Comparison of ENCODE assay signal across 8 cellular contexts in genomic region chr15:60396964-60397771, GRCh38. TPM values are rescaled to one million over a fixed set of nuclear protein-coding genes. Genes with fewer than 3 reads are reported as not detected.
DNase-seq lines count a peak whose midpoint lies in the region; ATAC-seq and TF ChIP-seq lines count a peak whose summit lies in the region.

No MANE protein-coding gene starts in this region.

- H3K9ac ChIP-seq in OCI-LY3 (ENCODE audit: low read length) = peak overlapping the region; percentile 95

- H2AFZ ChIP-seq in OCI-LY3 (ENCODE audit: low read depth, low read length) = peak overlapping the region; percentile 49; the same call in 1 of the 2 replicates
- no peak overlapping the region for H2AFZ ChIP-seq in osteoblast (ENCODE audit: low read length)

- H3K9me3 ChIP-seq in OCI-LY3 (ENCODE audit: insufficient read depth, low read length) (no peaks in the 10 kb centered on the region), osteoblast (ENCODE audit: low read depth, low read length) (no peaks in the 10 kb centered on the region)

- H3K27ac ChIP-seq in OCI-LY3 (ENCODE audit: low read length) = peak overlapping the region; percentile 55
- H3K27ac ChIP-seq in osteoblast (ENCODE audit: low read depth, low read length) = peak overlapping the region; percentile 95

- peak; percentile 67 for ATAC-seq in GM18868 (IDR thresholded peaks at IDR 0.05; ENCODE audit: unreplicated experiment)
- ATAC-seq in HG03060 (IDR thresholded peaks at IDR 0.05; ENCODE audit: low read depth, unreplicated experiment) = peak; percentile 54

- no peaks in the 10 kb centered on the region for H3K27me3 Mint-ChIP-seq in activated T-helper 1 cell treated with anti-CD3 and anti-CD28 coated beads, Interleukin-12 subunit alpha, Interleukin-12 subunit beta, Interleukin-2, Interleukin-4 antibody, amounts not matched to agents 30 ng/mL and 10 ng/mL and 1 ng/mL, durations not matched to agents 14 hours and 24 hours and 36 hours (ENCODE audit: insufficient read depth)

- peaks cover 10% of the 10 kb centered on the region for H3K4me1 ChIP-seq in OCI-LY3 (ENCODE audit: low read length)
- H3K4me1 ChIP-seq in osteoblast (ENCODE audit: insufficient read depth, low read length) = peaks cover 76% of the 10 kb centered on the region

- DNase-seq in AG09309 (ENCODE audit: low read depth) = no peak
- DNase-seq in activated T-helper 1 cell treated with anti-CD3 and anti-CD28 coated beads, Interleukin-12 subunit alpha, Interleukin-12 subunit beta, Interleukin-2, Interleukin-4 antibody, amounts not matched to agents 30 ng/mL and 10 ng/mL and 1 ng/mL, durations not matched to agents 14 hours and 24 hours and 36 hours (ENCODE audit: low spot score) = peak; percentile 55
- DNase-seq in fibroblast of villous mesenchyme (ENCODE audit: low read depth) = peak; percentile 73
- DNase-seq in osteoblast (ENCODE audit: insufficient read length, low spot score, missing footprints) = peak; percentile 70
- DNase-seq in anterior cingulate cortex (lab: John Stamatoyannopoulos, UW) = no peak

- H3K79me2 ChIP-seq in OCI-LY3 (ENCODE audit: low read length) (peaks cover 40% of the 10 kb centered on the region), osteoblast (ENCODE audit: insufficient read depth, low read length) (peaks cover 57% of the 10 kb centered on the region)

- peaks cover 62% of the 10 kb centered on the region for H3K4me1 Mint-ChIP-seq in activated T-helper 1 cell treated with anti-CD3 and anti-CD28 coated beads, Interleukin-12 subunit alpha, Interleukin-12 subunit beta, Interleukin-2, Interleukin-4 antibody, amounts not matched to agents 30 ng/mL and 10 ng/mL and 1 ng/mL, durations not matched to agents 14 hours and 24 hours and 36 hours (ENCODE audit: low read depth)

- H3K27ac Mint-ChIP-seq in activated T-helper 1 cell treated with anti-CD3 and anti-CD28 coated beads, Interleukin-12 subunit alpha, Interleukin-12 subunit beta, Interleukin-2, Interleukin-4 antibody, amounts not matched to agents 30 ng/mL and 10 ng/mL and 1 ng/mL, durations not matched to agents 14 hours and 24 hours and 36 hours = peak overlapping the region; percentile 97

- TF ChIP-seq CTCF in AG09309 (IDR thresholded peaks at IDR 0.05; ENCODE audit: control insufficient read depth, insufficient read depth, low read depth, low read length, missing control alignments) (no peak), OCI-LY3 (IDR thresholded peaks at IDR 0.05; ENCODE audit: low read depth, low read length) (no peak), fibroblast of villous mesenchyme (IDR thresholded peaks at IDR 0.05; ENCODE audit: insufficient read depth, low read depth, low read length) (no peak), osteoblast (IDR thresholded peaks at IDR 0.05; ENCODE audit: extremely low read depth, low read depth, low read length) (no peak)

- intact Hi-C loops in activated T-helper 1 cell treated with anti-CD3 and anti-CD28 coated beads, Interleukin-12 subunit alpha, Interleukin-12 subunit beta, Interleukin-2, Interleukin-4 antibody, amounts not matched to agents 30 ng/mL and 10 ng/mL and 1 ng/mL, durations not matched to agents 14 hours and 24 hours and 36 hours (cut with micrococcal nuclease) = loop anchor here (1.0 to 10.0 kb wide), 7 partner anchors 35 to 708 kb away; partner anchors contain the start of genes BNIP2 and ICE2

- no peaks in the 10 kb centered on the region for H3K27me3 ChIP-seq in OCI-LY3 (ENCODE audit: low read depth, low read length)
- no peaks in the 10 kb centered on the region for H3K27me3 ChIP-seq in osteoblast (ENCODE audit: insufficient read depth, low read length)

- peaks cover 36% of the 10 kb centered on the region for H3K36me3 Mint-ChIP-seq in activated T-helper 1 cell treated with anti-CD3 and anti-CD28 coated beads, Interleukin-12 subunit alpha, Interleukin-12 subunit beta, Interleukin-2, Interleukin-4 antibody, amounts not matched to agents 30 ng/mL and 10 ng/mL and 1 ng/mL, durations not matched to agents 14 hours and 24 hours and 36 hours (ENCODE audit: low read depth)

- H3K4me2 ChIP-seq in OCI-LY3 (ENCODE audit: low read length) (peak overlapping the region; percentile 89), osteoblast (ENCODE audit: insufficient read depth, low read length) (peak overlapping the region; percentile 82)

- H3K36me3 ChIP-seq in OCI-LY3 (replicated peaks; ENCODE audit: low read depth, low read length) (peaks cover 32% of the 10 kb centered on the region), osteoblast (ENCODE audit: insufficient read depth, low read length) (peaks cover 40% of the 10 kb centered on the region)

- H4K20me1 ChIP-seq in OCI-LY3 (ENCODE audit: insufficient read depth, low read length) = peaks cover 25% of the 10 kb centered on the region
- H4K20me1 ChIP-seq in osteoblast (ENCODE audit: insufficient read depth, low read length) = peaks cover 31% of the 10 kb centered on the region

- H3K4me3 Mint-ChIP-seq in activated T-helper 1 cell treated with anti-CD3 and anti-CD28 coated beads, Interleukin-12 subunit alpha, Interleukin-12 subunit beta, Interleukin-2, Interleukin-4 antibody, amounts not matched to agents 30 ng/mL and 10 ng/mL and 1 ng/mL, durations not matched to agents 14 hours and 24 hours and 36 hours = peak overlapping the region; percentile 97

- no peaks in the 10 kb centered on the region for H3K9me3 Mint-ChIP-seq in activated T-helper 1 cell treated with anti-CD3 and anti-CD28 coated beads, Interleukin-12 subunit alpha, Interleukin-12 subunit beta, Interleukin-2, Interleukin-4 antibody, amounts not matched to agents 30 ng/mL and 10 ng/mL and 1 ng/mL, durations not matched to agents 14 hours and 24 hours and 36 hours

- peak overlapping the region; percentile 90 for H3K4me3 ChIP-seq in AG09309 (ENCODE audit: control insufficient read depth, low read depth, low read length)
- H3K4me3 ChIP-seq in OCI-LY3 (ENCODE audit: low read length) = peak overlapping the region; percentile 82
- peak overlapping the region; percentile 98 for H3K4me3 ChIP-seq in fibroblast of villous mesenchyme (ENCODE audit: low read depth, low read length)
- peak overlapping the region; percentile 75 for H3K4me3 ChIP-seq in osteoblast (ENCODE audit: insufficient read depth, low read length)

RNA-seq across cellular contexts. Expression of gene ANXA2, which starts 0.6 kb away (rescaled TPM):
- 243 and 247 TPM in 2 replicates for total RNA-seq in activated T-helper 1 cell treated with anti-CD3 and anti-CD28 coated beads, Interleukin-12 subunit alpha, Interleukin-12 subunit beta, Interleukin-2, Interleukin-4 antibody, amounts not matched to agents 30 ng/mL and 10 ng/mL and 1 ng/mL, durations not matched to agents 14 hours and 24 hours and 36 hours
- total RNA-seq in fibroblast of villous mesenchyme (2,870 and 3,211 TPM in 2 replicates), osteoblast (2,826 and 3,042 TPM in 2 replicates)

Comparison
In these comparisons a context has a peak if more than half of its experiments do, and no peak if none do; other contexts are left out.
1. DNase-seq: peak in activated T-helper 1 cell treated with anti-CD3 and anti-CD28 coated beads, Interleukin-12 subunit alpha, Interleukin-12 subunit beta, Interleukin-2, Interleukin-4 antibody, amounts not matched to agents 30 ng/mL and 10 ng/mL and 1 ng/mL, durations not matched to agents 14 hours and 24 hours and 36 hours (single experiment), fibroblast of villous mesenchyme (single experiment) and osteoblast (single experiment); none in AG09309 (single experiment) and anterior cingulate cortex (0 of 58).
2. RNA of gene ANXA2, which starts 0.6 kb away (total RNA-seq): 2,870 to 3,211 TPM in fibroblast of villous mesenchyme and 2,826 to 3,042 TPM in osteoblast; 243 to 247 TPM in activated T-helper 1 cell treated with anti-CD3 and anti-CD28 coated beads, Interleukin-12 subunit alpha, Interleukin-12 subunit beta, Interleukin-2, Interleukin-4 antibody, amounts not matched to agents 30 ng/mL and 10 ng/mL and 1 ng/mL, durations not matched to agents 14 hours and 24 hours and 36 hours; every median in the first group is over 10 times any median in the second.
3. Peak in every context shown above with its lines, with median percentiles within 50 percentile points of each other: H3K4me3 ChIP-seq.